22 cellular contexts compared by ENCODE assay signal in the genomic region with DNA sequence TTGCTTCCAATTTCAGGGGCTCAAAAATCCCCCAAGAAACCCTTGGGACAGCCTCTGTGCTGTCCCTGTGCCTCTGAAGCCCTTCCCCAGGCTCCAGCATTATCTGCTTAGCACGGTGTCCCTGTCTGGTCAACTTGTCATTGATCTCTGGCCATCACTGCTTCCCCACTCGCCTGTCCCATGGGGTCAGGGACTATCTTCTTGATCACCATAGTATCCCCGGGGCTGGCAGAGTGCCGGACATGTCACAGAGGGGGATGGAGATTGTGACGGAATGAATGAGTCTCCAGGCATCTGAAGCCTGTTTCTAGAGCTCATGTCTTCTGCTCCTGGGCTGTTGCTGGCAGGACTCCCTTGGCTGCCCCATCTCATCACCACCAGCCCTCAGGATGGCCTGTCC.
DNase-seq lines count a peak whose midpoint lies in the region; ATAC-seq, FAIRE-seq and TF ChIP-seq lines count a peak whose summit lies in the region.
"Had no signal": no experiment of that assay in that cellular context is flagged by ENCODE, and none has a peak within 500 bp of the region (broad histone marks: within the 10 kb centered on the region; RNA-seq: fewer than 3 reads in every experiment).

No MANE protein-coding gene starts in this region.

- H3K4me1 ChIP-seq in SK-N-SH (ENCODE audit: control insufficient read depth in 1 of 2, insufficient read depth in 2 of 2, low read depth in 1 of 2, low read length in 1 of 2) (peaks cover 5 to 67% of the 10 kb centered on the region in 2 experiments; a peak in 3 of 4 replicates), IMR-90 (ENCODE audit: control insufficient read depth, insufficient read depth, low read length) (no peaks in the 10 kb centered on the region; the same call in 1 of the 2 replicates), osteoblast (ENCODE audit: insufficient read depth, low read length) (no peaks in the 10 kb centered on the region), HepG2 (ENCODE audit: insufficient read depth, low read length) (peaks cover 19% of the 10 kb centered on the region)

- H3K18ac ChIP-seq in IMR-90 (ENCODE audit: low read depth, low read length), result no peak overlapping the region

- intact Hi-C loops in IMR-90 (cut with micrococcal nuclease) (no loop called here), dorsolateral prefrontal cortex (cut with DNase I) (loop anchor here in 1 of 2 donors (5.0 kb wide), 1 partner anchor 36 kb away; no protein-coding TSS in a partner anchor), HepG2 (cut with micrococcal nuclease; ENCODE audit: unreplicated experiment) (no loop called here)

- H2BK20ac ChIP-seq in IMR-90 (ENCODE audit: low read depth, low read length), result no peak overlapping the region

- no peaks in the 10 kb centered on the region for H3K27me3 ChIP-seq in SK-N-SH (ENCODE audit: insufficient read depth)
- peaks cover 37% of the 10 kb centered on the region for H3K27me3 ChIP-seq in IMR-90 (ENCODE audit: control insufficient read depth, insufficient read depth, low read length)
- H3K27me3 ChIP-seq in dorsolateral prefrontal cortex, result no peaks in the 10 kb centered on the region
- peaks cover 9% of the 10 kb centered on the region for H3K27me3 ChIP-seq in osteoblast (ENCODE audit: insufficient read depth, low read length)
- peaks cover 4 to 30% of the 10 kb centered on the region in 2 experiments for H3K27me3 ChIP-seq in HepG2 (ENCODE audit: control insufficient read depth in 1 of 2, insufficient read depth in 2 of 2, low read length in 2 of 2)

- H2BK5ac ChIP-seq in IMR-90 (ENCODE audit: low read depth, low read length, poor library complexity, severe bottlenecking), result no peak overlapping the region

- no peak overlapping the region for H2BK120ac ChIP-seq in IMR-90 (ENCODE audit: low read depth, low read length)

- H2AK9ac ChIP-seq in IMR-90 (replicated peaks; ENCODE audit: low read depth, low read length, poor library complexity), result no peak overlapping the region

- in situ Hi-C loops in IMR-90 (cut with MboI; ENCODE audit: low sequenced_read_pairs) (loop anchor here (5.0 to 25.0 kb wide), 2 partner anchors 231 to 641 kb away; partner anchors contain the start of gene SLC45A1), HepG2 (cut with HindIII; ENCODE audit: extremely low pct_ligation_motif_present, low pct_unique_long_range_greater_than_20kb) (loop anchor here (5.0 to 25.0 kb wide), 3 partner anchors 46 to 191 kb away; partner anchors contain the start of gene UTS2)

- H3K4me3 ChIP-seq in SK-N-SH (ENCODE audit: low read depth in 2 of 2, low read length in 1 of 2) (no peak overlapping the region), IMR-90 (ENCODE audit: insufficient read depth, low read depth, low read length) (no peak overlapping the region), dorsolateral prefrontal cortex (no peak overlapping the region), osteoblast (ENCODE audit: insufficient read depth, low read length) (no peak overlapping the region), HepG2 (replicated peaks in 1 of 3; ENCODE audit: insufficient read depth in 1 of 3, low read depth in 2 of 3, low read length in 3 of 3) (no peak overlapping the region)

- no peaks in the 10 kb centered on the region for H3K9me2 ChIP-seq in SK-N-SH

- no peak for TF ChIP-seq POLR2A in IMR-90 (IDR thresholded peaks at IDR 0.05; ENCODE audit: low read depth, low read length)
- no peak for TF ChIP-seq POLR2A in HepG2 (IDR thresholded peaks at IDR 0.05; ENCODE audit: insufficient read depth in 1 of 2, low read depth in 2 of 2, low read length in 2 of 2)

- BruUV-seq in IMR-90 (replicated peaks; lab: Mats Ljungman, UMichigan) (no TSS peak), HepG2 (replicated peaks; lab: Mats Ljungman, UMichigan) (no TSS peak)

- H3F3A ChIP-seq in SK-N-SH (replicated peaks; ENCODE audit: insufficient read depth), result no peaks in the 10 kb centered on the region

- TF ChIP-seq RAD21 in SK-N-SH (IDR thresholded peaks at IDR 0.05; ENCODE audit: low read length) (no peak), IMR-90 (IDR thresholded peaks at IDR 0.05; ENCODE audit: low read length) (no peak), HepG2 (CRISPR knock-in tag; IDR thresholded peaks at IDR 0.05) (no peak)

- H4K20me1 ChIP-seq in SK-N-SH (ENCODE audit: insufficient read depth), result no peaks in the 10 kb centered on the region
- H4K20me1 ChIP-seq in IMR-90 (ENCODE audit: insufficient read depth, low read length), result no peaks in the 10 kb centered on the region
- H4K20me1 ChIP-seq in osteoblast (ENCODE audit: insufficient read depth, low read length), result no peaks in the 10 kb centered on the region
- no peaks in the 10 kb centered on the region for H4K20me1 ChIP-seq in HepG2 (ENCODE audit: insufficient read depth, low read length)

- no peak overlapping the region for H3K9ac ChIP-seq in SK-N-SH
- no peak overlapping the region for H3K9ac ChIP-seq in IMR-90 (ENCODE audit: low read depth, low read length)
- H3K9ac ChIP-seq in HepG2 (ENCODE audit: insufficient read depth, low read depth, low read length), result no peak overlapping the region

- H3K9me3 ChIP-seq in SK-N-SH (no peaks in the 10 kb centered on the region), IMR-90 (ENCODE audit: control insufficient read depth, insufficient read depth, low read length) (no peaks in the 10 kb centered on the region), osteoblast (ENCODE audit: low read depth, low read length) (no peaks in the 10 kb centered on the region), HepG2 (ENCODE audit: low read length) (no peaks in the 10 kb centered on the region)

- no peak overlapping the region for H4K8ac ChIP-seq in IMR-90 (ENCODE audit: low read depth in 2 of 2, low read length in 2 of 2)

- POLR2A ChIA-PET in SK-N-SH (lab: Yijun Ruan, JAX) (interaction anchor here (5.5 kb wide), 1 partner anchor 9 kb away, joined by 105 read pairs; no protein-coding TSS in a partner anchor), IMR-90 (lab: Charles Lee; ENCODE audit: unreplicated experiment) (no interaction called here), HepG2 (lab: Yijun Ruan, JAX) (no interaction called here)

- H2BK15ac ChIP-seq in IMR-90 (ENCODE audit: low read depth, low read length), result no peak overlapping the region

- H2AFZ ChIP-seq in SK-N-SH (ENCODE audit: low read depth) (no peak overlapping the region), IMR-90 (replicated peaks; ENCODE audit: low read length, poor library complexity) (peak overlapping the region; percentile 41), osteoblast (ENCODE audit: low read length) (no peak overlapping the region), HepG2 (ENCODE audit: low read length) (no peak overlapping the region)

- ATAC-seq in SK-N-SH treated with all-trans-retinoic acid at 6 μM for 48 hours (no peak), IMR-90 (ENCODE audit: low read depth) (no peak), HepG2 (no peak)
- ATAC-seq: CD8-positive, alpha-beta T cell; HCT116 had no signal

- TF ChIP-seq CTCF in SK-N-SH (IDR thresholded peaks at IDR 0.05) (no peak), IMR-90 (conservative IDR thresholded peaks at IDR 0.05; ENCODE audit: low read depth, low read length) (no peak), dorsolateral prefrontal cortex (IDR thresholded peaks at IDR 0.05 in 54 of 56, conservative IDR thresholded peaks at IDR 0.05 in 2 of 56; ENCODE audit: low read depth in 1 of 56, partially characterized antibody in 56 of 56) (no peak), osteoblast (IDR thresholded peaks at IDR 0.05; ENCODE audit: extremely low read depth, low read depth, low read length) (no peak), HepG2 (CRISPR knock-in tag; IDR thresholded peaks at IDR 0.05) (no peak)

- H3K56ac ChIP-seq in IMR-90 (ENCODE audit: extremely low read depth, insufficient read depth, low read length), result no peak overlapping the region

- no peaks in the 10 kb centered on the region for H3K36me3 ChIP-seq in SK-N-SH (replicated peaks in 1 of 2; ENCODE audit: control insufficient read depth in 1 of 2, insufficient read depth in 2 of 2, low read length in 1 of 2)
- no peaks in the 10 kb centered on the region for H3K36me3 ChIP-seq in IMR-90 (ENCODE audit: control insufficient read depth, insufficient read depth, low read length)
- H3K36me3 ChIP-seq in osteoblast (ENCODE audit: insufficient read depth, low read length), result no peaks in the 10 kb centered on the region
- H3K36me3 ChIP-seq in HepG2 (replicated peaks in 1 of 2; ENCODE audit: control insufficient read depth in 1 of 2, insufficient read depth in 2 of 2, low read length in 2 of 2), result no peaks in the 10 kb centered on the region

- H3K79me2 ChIP-seq in SK-N-SH (ENCODE audit: insufficient read depth) (no peaks in the 10 kb centered on the region), osteoblast (ENCODE audit: insufficient read depth, low read length) (no peaks in the 10 kb centered on the region), HepG2 (ENCODE audit: insufficient read depth, low read length) (no peaks in the 10 kb centered on the region)

- H3K23ac ChIP-seq in IMR-90 (ENCODE audit: low read depth, low read length), result no peak overlapping the region

- H4K91ac ChIP-seq in IMR-90 (ENCODE audit: insufficient read depth, low read depth, low read length), result no peak overlapping the region

- H3K27ac ChIP-seq in SK-N-SH (ENCODE audit: low read depth in 2 of 2, low read length in 1 of 2) (peak overlapping the region in 1 of 2 experiments; percentile 100; a peak in 2 of 4 replicates), IMR-90 (ENCODE audit: insufficient read depth, low read length) (no peak overlapping the region), dorsolateral prefrontal cortex (peak overlapping the region in 40 of 59 donors; percentile 2 to 99 (median 96)), osteoblast (ENCODE audit: low read depth, low read length) (no peak overlapping the region), HepG2 (ENCODE audit: extremely low read length, insufficient read depth, low read length) (no peak overlapping the region)
- H3K27ac ChIP-seq: 22Rv1, C4-2B, HL-60 had no signal

- dilution Hi-C loops in IMR-90 (cut with HindIII; ENCODE audit: low sequenced_read_pairs, unreplicated experiment), result no loop called here

- WGBS in SK-N-SH (ENCODE audit: low lambda C conversion rate), result 43% methylated on average over 4 of the region's 5 CpGs
- no CpG with 5 or more reads among the region's 5 CpGs for WGBS in IMR-90 (ENCODE audit: extremely low coverage in 2 of 2, insufficient read length in 1 of 2), 2 experiments
- 3% methylated on average over 5 of the region's 5 CpGs for WGBS in HepG2 (ENCODE audit: low lambda C conversion rate)

- H3K9me1 ChIP-seq in IMR-90 (ENCODE audit: insufficient read depth, low read length), result no peaks in the 10 kb centered on the region

- DNase-seq in SK-N-SH (peak; percentile 67), IMR-90 (no peak), dorsolateral prefrontal cortex (no peak), osteoblast (ENCODE audit: insufficient read length, low spot score, missing footprints) (peak; percentile 58), NOMO-1 treated with dmso at 0.1 percent for 144 hours (lab: John Stamatoyannopoulos, UW; ENCODE audit: unreplicated experiment) (no peak), HepG2 (ENCODE audit: low spot score) (no peak), NCI-H128 (lab: John Stamatoyannopoulos, UW; ENCODE audit: unreplicated experiment) (no peak)
- DNase-seq: AML-193; CD8-positive, alpha-beta T cell; COR-L47; DMS153; DMS79 treated with DMSO at 0.1 percent for 48 hours; EL had no signal

- FAIRE-seq in HepG2 (lab: Jason Lieb, UNC), result no peak
- FAIRE-seq: D721Med, G401.6, GM12891, H54 had no signal

- TF ChIP-seq EP300 in SK-N-SH (IDR thresholded peaks at IDR 0.05; ENCODE audit: borderline replicate concordance in 1 of 2, low read depth in 1 of 2, low read length in 1 of 2), result peak in 1 of 2 experiments; percentile 22; a peak in 1 of 4 replicates
- no peak for TF ChIP-seq EP300 in HepG2 (IDR thresholded peaks at IDR 0.05; ENCODE audit: low read depth in 2 of 2, low read length in 2 of 2)
- no peak for TF ChIP-seq EP300 in HepG2 (CRISPR knock-in tag; IDR thresholded peaks at IDR 0.05; ENCODE audit: borderline replicate concordance)

- no peaks in the 10 kb centered on the region for H3K79me1 ChIP-seq in IMR-90 (ENCODE audit: low read depth in 1 of 2, low read length in 2 of 2)

- H3K4ac ChIP-seq in IMR-90 (ENCODE audit: low read depth, low read length), result no peak overlapping the region

- no peak overlapping the region for H3K14ac ChIP-seq in IMR-90 (replicated peaks; ENCODE audit: low read depth, low read length)

- H4K5ac ChIP-seq in IMR-90 (ENCODE audit: low read depth, low read length), result no peak overlapping the region

- H2AK5ac ChIP-seq in IMR-90 (ENCODE audit: low read depth, low read length), result no peak overlapping the region

- CTCF ChIA-PET in SK-N-SH (lab: Yijun Ruan, JAX), result interaction anchor here (1.2 to 22.6 kb wide), 4 partner anchors 22 to 95 kb away, joined by 3 to 739 read pairs (median 72); partner anchors contain the start of gene VAMP3
- CTCF ChIA-PET in IMR-90 (lab: Yijun Ruan, JAX), result interaction anchor here (1.2 kb wide), 1 partner anchor 80 kb away, joined by 3 read pairs; no protein-coding TSS in a partner anchor
- CTCF ChIA-PET in HepG2 (lab: Yijun Ruan, JAX; ENCODE audit: low intra/inter-chr PET ratio, low total read pairs), result interaction anchor here (9.2 kb wide), 1 partner anchor 81 kb away, joined by 226 read pairs; no protein-coding TSS in a partner anchor

- no peak overlapping the region for H3K4me2 ChIP-seq in SK-N-SH
- no peak overlapping the region for H3K4me2 ChIP-seq in IMR-90 (ENCODE audit: low read depth, low read length)
- no peak overlapping the region for H3K4me2 ChIP-seq in osteoblast (ENCODE audit: insufficient read depth, low read length)
- no peak overlapping the region for H3K4me2 ChIP-seq in HepG2 (ENCODE audit: low read depth, low read length)

Comparison
In these comparisons a context has a peak if more than half of its experiments do, and no peak if none do; other contexts are left out.
1. DNase-seq: peak in SK-N-SH (single experiment) and osteoblast (single experiment); none in IMR-90 (single experiment), dorsolateral prefrontal cortex (0 of 10), NOMO-1 treated with dmso at 0.1 percent for 144 hours (single experiment), HepG2 (single experiment) and NCI-H128 (single experiment).
2. H3K27ac ChIP-seq: peak in dorsolateral prefrontal cortex (40 of 59); none in IMR-90 (single experiment), osteoblast (single experiment) and HepG2 (single experiment).
3. Of the 25 proteins assayed by ChIP-seq in both HepG2 and SK-N-SH: peak only in HepG2: none; only in SK-N-SH: CHD2 and FOXJ3; in both: none; in neither: 22; mixed calls (peak in some experiments, not most) for 1.